In genomic region chr17:78253636-78253945, GRCh38 we compare ENCODE assay signal across 9 cellular contexts. TPM values are rescaled to one million over a fixed set of nuclear protein-coding genes. Genes with fewer than 3 reads are reported as not detected.
DNase-seq lines count a peak whose midpoint lies in the region; ATAC-seq and TF ChIP-seq lines count a peak whose summit lies in the region.
"Not testable (repeated sequence)": the region's sequence is repeated elsewhere in the genome, so short reads cannot be mapped to it uniquely, and the experiment has no call there.
"Had no signal": no experiment of that assay in that cellular context is flagged by ENCODE, and none has a peak within 500 bp of the region (broad histone marks: within the 10 kb centered on the region; RNA-seq: fewer than 3 reads in every experiment).

No MANE protein-coding gene starts in this region.

- H3K27ac Mint-ChIP-seq in CD4-positive, alpha-beta T cell, result peak overlapping the region; percentile 98
- peak overlapping the region; percentile 80 for H3K27ac Mint-ChIP-seq in activated CD4-positive, alpha-beta T cell treated with anti-CD3 and anti-CD28 coated beads, Interleukin-2, amount 10 ng/mL, durations not matched to agents 24 days and 14 days
- H3K27ac Mint-ChIP-seq in brain, result peak overlapping the region in 3 of 5 experiments; percentile 62 to 89 (median 78)

- not testable (repeated sequence) for DNase-seq in CD4-positive, alpha-beta T cell; MG63; activated CD4-positive, alpha-beta T cell treated with anti-CD3 and anti-CD28 coated beads, Interleukin-2, amount 10 ng/mL, durations not matched to agents 24 days and 14 days; esophagus squamous epithelium (lab: John Stamatoyannopoulos, UW); kidney epithelial cell (ENCODE audit: low read depth); osteoblast (ENCODE audit: insufficient read length, low spot score, missing footprints); testis

- H4K20me1 ChIP-seq in osteoblast (ENCODE audit: insufficient read depth, low read length), result not testable (repeated sequence)

- not testable (repeated sequence) for H3K9me3 ChIP-seq in CD4-positive, alpha-beta T cell (ENCODE audit: control insufficient read depth, low read length); MG63; esophagus squamous epithelium; osteoblast (ENCODE audit: low read depth, low read length); testis

- not testable (repeated sequence) for H3K9me3 Mint-ChIP-seq in CD4-positive, alpha-beta T cell; activated CD4-positive, alpha-beta T cell treated with anti-CD3 and anti-CD28 coated beads, Interleukin-2, amount 10 ng/mL, durations not matched to agents 24 days and 14 days; brain

- not testable (repeated sequence) for H3K36me3 ChIP-seq in MG63; esophagus squamous epithelium; kidney epithelial cell (ENCODE audit: control insufficient read depth, insufficient read depth, low read length); osteoblast (ENCODE audit: insufficient read depth, low read length); testis (ENCODE audit: low read depth, missing control alignments)

- intact Hi-C loops in CD4-positive, alpha-beta T cell (cut with DNase I, micrococcal nuclease), result loop anchor here (5.0 to 10.0 kb wide), 5 partner anchors 34 to 591 kb away; partner anchors contain the start of genes PGS1 (in 1 of the 2), TMC6 (in 1 of the 2), TMC8 (in 1 of the 2) and USP36 (in 1 of the 2)
- intact Hi-C loops in activated CD4-positive, alpha-beta T cell treated with anti-CD3 and anti-CD28 coated beads, Interleukin-2, amount 10 ng/mL, durations not matched to agents 24 days and 14 days (cut with micrococcal nuclease), result loop anchor here (5.0 kb wide), 4 partner anchors 34 to 231 kb away; no protein-coding TSS in a partner anchor
- intact Hi-C loops in esophagus squamous epithelium (cut with DNase I), result loop anchor here (5.0 kb wide), 1 partner anchor 66 kb away; the partner anchor contains the start of genes AFMID and TK1
- intact Hi-C loops in testis (cut with DNase I; ENCODE audit: low total_unique reads), result loop anchor here (10.0 kb wide), 1 partner anchor 139 kb away; no protein-coding TSS in a partner anchor

- ATAC-seq in CD4-positive, alpha-beta T cell (ENCODE audit: poor library complexity), result not testable (repeated sequence)

- H3K4me1 ChIP-seq in esophagus squamous epithelium, result peaks cover 17 to 58% (median 23%) of the 10 kb centered on the region in 3 donors
- H3K4me1 ChIP-seq in osteoblast (ENCODE audit: insufficient read depth, low read length); testis: not testable (repeated sequence)

- H3K36me3 Mint-ChIP-seq in CD4-positive, alpha-beta T cell (ENCODE audit: low read depth), result peaks cover 28% of the 10 kb centered on the region
- H3K36me3 Mint-ChIP-seq in activated CD4-positive, alpha-beta T cell treated with anti-CD3 and anti-CD28 coated beads, Interleukin-2, amount 10 ng/mL, durations not matched to agents 24 days and 14 days (ENCODE audit: low read depth); brain: not testable (repeated sequence)

- H2AFZ ChIP-seq in osteoblast (ENCODE audit: low read length), result not testable (repeated sequence)

- not testable (repeated sequence) for H3K27me3 ChIP-seq in CD4-positive, alpha-beta T cell (ENCODE audit: control insufficient read depth, insufficient read depth, low read length); MG63; kidney epithelial cell (ENCODE audit: control insufficient read depth, insufficient read depth, low read length); osteoblast (ENCODE audit: insufficient read depth, low read length); testis
- peaks cover 0 to 21% (median 0%) of the 10 kb centered on the region in 4 donors for H3K27me3 ChIP-seq in esophagus squamous epithelium

- TF ChIP-seq POLR2A in esophagus squamous epithelium (IDR thresholded peaks at IDR 0.05); testis (IDR thresholded peaks at IDR 0.05): not testable (repeated sequence)

- CTCF ChIA-PET in CD4-positive, alpha-beta T cell (lab: Charles Lee), result interaction anchor here (1.7 to 3.2 kb wide), 2 partner anchors 9 to 107 kb away, joined by 4 to 12 read pairs; no protein-coding TSS in a partner anchor

- H3K79me2 ChIP-seq in osteoblast (ENCODE audit: insufficient read depth, low read length), result not testable (repeated sequence)

- TF ChIP-seq CTCF in CD4-positive, alpha-beta T cell (IDR thresholded peaks at IDR 0.05); brain (conservative IDR thresholded peaks at IDR 0.05); esophagus squamous epithelium (IDR thresholded peaks at IDR 0.05); kidney epithelial cell (IDR thresholded peaks at IDR 0.05; ENCODE audit: insufficient read depth, low read length, poor library complexity, severe bottlenecking); osteoblast (IDR thresholded peaks at IDR 0.05; ENCODE audit: extremely low read depth, low read depth, low read length); testis (IDR thresholded peaks at IDR 0.05): not testable (repeated sequence)

- peak overlapping the region; percentile 88 for H3K4me3 ChIP-seq in MG63
- peak overlapping the region; percentile 62 to 99 (median 91) for H3K4me3 ChIP-seq in esophagus squamous epithelium
- H3K4me3 ChIP-seq in kidney epithelial cell (ENCODE audit: low read depth, low read length), result peak overlapping the region; percentile 73
- peak overlapping the region; percentile 94 for H3K4me3 ChIP-seq in osteoblast (ENCODE audit: insufficient read depth, low read length)
- peak overlapping the region; percentile 91 to 98 for H3K4me3 ChIP-seq in testis

- POLR2A ChIA-PET in CD4-positive, alpha-beta T cell (lab: Charles Lee), result interaction anchor here (1.9 to 3.0 kb wide), 3 partner anchors 10 to 124 kb away, joined by 8 to 24 read pairs (median 20); partner anchors contain the start of gene TMC8

- H3K27me3 Mint-ChIP-seq in CD4-positive, alpha-beta T cell; activated CD4-positive, alpha-beta T cell treated with anti-CD3 and anti-CD28 coated beads, Interleukin-2, amount 10 ng/mL, durations not matched to agents 24 days and 14 days; brain: not testable (repeated sequence)

- H3K4me1 Mint-ChIP-seq in CD4-positive, alpha-beta T cell (ENCODE audit: low read depth), result peaks cover 75% of the 10 kb centered on the region
- peaks cover 56% of the 10 kb centered on the region for H3K4me1 Mint-ChIP-seq in activated CD4-positive, alpha-beta T cell treated with anti-CD3 and anti-CD28 coated beads, Interleukin-2, amount 10 ng/mL, durations not matched to agents 24 days and 14 days
- H3K4me1 Mint-ChIP-seq in brain, result peaks cover 44% of the 10 kb centered on the region

- peak overlapping the region; percentile 87 for H3K27ac ChIP-seq in CD4-positive, alpha-beta T cell (ENCODE audit: low read depth, low read length)
- peak overlapping the region in 1 of 4 donors; percentile 93 for H3K27ac ChIP-seq in esophagus squamous epithelium
- not testable (repeated sequence) for H3K27ac ChIP-seq in osteoblast (ENCODE audit: low read depth, low read length); testis

- H3K4me3 Mint-ChIP-seq in CD4-positive, alpha-beta T cell, result peak overlapping the region; percentile 96
- H3K4me3 Mint-ChIP-seq in activated CD4-positive, alpha-beta T cell treated with anti-CD3 and anti-CD28 coated beads, Interleukin-2, amount 10 ng/mL, durations not matched to agents 24 days and 14 days, result peak overlapping the region; percentile 85
- peak overlapping the region; percentile 67 to 89 (median 84) for H3K4me3 Mint-ChIP-seq in brain

- 83 to 87% methylated on average over 11 to 12 of the region's 12 CpGs for WGBS in esophagus squamous epithelium, 2 donors
- WGBS in testis, 2 donors, result 63 to 76% methylated on average over 12 of the region's 12 CpGs

- H3K4me2 ChIP-seq in osteoblast (ENCODE audit: insufficient read depth, low read length), result peak overlapping the region; percentile 89

RNA-seq across cellular contexts. Expression of gene TMEM235, which starts 22.2 kb away (rescaled TPM):
- not detected for total RNA-seq in CD4-positive, alpha-beta T cell
- not detected in 2 replicates for total RNA-seq in MG63 (2014; rRNA removed; shearing (Covaris generic); ENCODE audit: low replicate concordance)
- total RNA-seq in activated CD4-positive, alpha-beta T cell treated with anti-CD3 and anti-CD28 coated beads, Interleukin-2, amount 10 ng/mL, durations not matched to agents 24 days and 14 days, result not detected in 2 replicates
- 9.8 TPM for polyA plus RNA-seq in brain (ENCODE audit: insufficient read depth, low read depth, low replicate concordance)
- total RNA-seq in esophagus squamous epithelium, result under 1 TPM in 1 of 4 donors, not detected in 3; 0.26 TPM
- total RNA-seq in kidney epithelial cell, result not detected in 2 replicates
- not detected in 2 replicates for total RNA-seq in osteoblast
- total RNA-seq in testis, result not detected
- polyA plus RNA-seq in testis (ENCODE audit: insufficient read depth, low read depth, low replicate concordance), result not detected
- total RNA-seq: NCI-H460 had no signal

RNA-seq across cellular contexts. Expression of gene BIRC5, which starts 39.5 kb away (rescaled TPM):
- total RNA-seq in CD4-positive, alpha-beta T cell, result under 1 TPM; 0.39 to 0.41 TPM
- 188 and 218 TPM in 2 replicates for total RNA-seq in MG63 (2014; rRNA removed; shearing (Covaris generic); ENCODE audit: low replicate concordance)
- 38.7 and 40.6 TPM in 2 replicates for total RNA-seq in activated CD4-positive, alpha-beta T cell treated with anti-CD3 and anti-CD28 coated beads, Interleukin-2, amount 10 ng/mL, durations not matched to agents 24 days and 14 days
- 66.4 TPM for polyA plus RNA-seq in brain (ENCODE audit: insufficient read depth, low read depth, low replicate concordance)
- total RNA-seq in esophagus squamous epithelium, result 10 to 100 TPM in 2 of 4 donors, 1 to 10 TPM in 2; 6.6 to 33.6 (median 21.0) TPM
- total RNA-seq in kidney epithelial cell, result 7.2 and 8.6 TPM in 2 replicates
- 8.0 and 11.5 TPM in 2 replicates for total RNA-seq in osteoblast
- 10 to 100 TPM; 12.4 to 28.1 TPM for total RNA-seq in testis
- polyA plus RNA-seq in testis (ENCODE audit: insufficient read depth, low read depth, low replicate concordance), result 58.5 TPM
